ENCODE assay signal across 10 cellular contexts in genomic region chr5:2750026-2750757, GRCh38. TPM values are rescaled to one million over a fixed set of nuclear protein-coding genes. Genes with fewer than 3 reads are reported as not detected.
DNase-seq lines count a peak whose midpoint lies in the region; ATAC-seq and TF ChIP-seq lines count a peak whose summit lies in the region.
"Had no signal": no experiment of that assay in that cellular context is flagged by ENCODE, and none has a peak within 500 bp of the region (broad histone marks: within the 10 kb centered on the region; RNA-seq: fewer than 3 reads in every experiment).

No MANE protein-coding gene starts in this region.

- H3K9ac ChIP-seq in adipocyte (ENCODE audit: low read length) (peak overlapping the region; percentile 89), iPS-15b (ENCODE audit: low read depth, low read length) (peak overlapping the region; percentile 91)

- no peaks in the 10 kb centered on the region for H3K9me3 ChIP-seq in adipocyte (ENCODE audit: control insufficient read depth, low read length)
- no peaks in the 10 kb centered on the region for H3K9me3 ChIP-seq in iPS-15b (ENCODE audit: control insufficient read depth, insufficient read depth, low read length)
- H3K9me3 ChIP-seq in suprapubic skin = no peaks in the 10 kb centered on the region

- H3K27me3 ChIP-seq in adipocyte (replicated peaks; ENCODE audit: control insufficient read depth, insufficient read depth, low read length) (no peaks in the 10 kb centered on the region), iPS-15b (ENCODE audit: control insufficient read depth, insufficient read depth, low read length) (peaks cover 14% of the 10 kb centered on the region), suprapubic skin (peaks cover 40% of the 10 kb centered on the region)

- H3K36me3 Mint-ChIP-seq in activated T-cell treated with anti-CD3 and anti-CD28 coated beads, Interleukin-2, amount 50 U/mL, for 72 hours (ENCODE audit: insufficient read depth in 2 of 2) = peaks cover 3 to 6% of the 10 kb centered on the region in 2 donors
- H3K36me3 Mint-ChIP-seq in activated T-cell treated with anti-CD3 and anti-CD28 coated beads, Interleukin-2, amount 50 U/mL, for 4 hours (ENCODE audit: insufficient read depth) = no peaks in the 10 kb centered on the region
- H3K36me3 Mint-ChIP-seq in effector memory CD8-positive, alpha-beta T cell (ENCODE audit: insufficient read depth) = no peaks in the 10 kb centered on the region

- peaks cover 63% of the 10 kb centered on the region for H3K27me3 Mint-ChIP-seq in activated T-cell treated with anti-CD3 and anti-CD28 coated beads, Interleukin-2, amount 50 U/mL, for 72 hours (ENCODE audit: low read depth)
- peaks cover 55% of the 10 kb centered on the region for H3K27me3 Mint-ChIP-seq in activated T-cell treated with anti-CD3 and anti-CD28 coated beads, Interleukin-2, amount 50 U/mL, for 4 hours (ENCODE audit: low read depth)
- H3K27me3 Mint-ChIP-seq in effector memory CD8-positive, alpha-beta T cell = peaks cover 51 to 66% of the 10 kb centered on the region in 2 donors

- peaks cover 5% of the 10 kb centered on the region for H3K4me1 Mint-ChIP-seq in activated T-cell treated with anti-CD3 and anti-CD28 coated beads, Interleukin-2, amount 50 U/mL, for 72 hours (ENCODE audit: low read depth)
- H3K4me1 Mint-ChIP-seq in activated T-cell treated with anti-CD3 and anti-CD28 coated beads, Interleukin-2, amount 50 U/mL, for 4 hours (ENCODE audit: low read depth) = peaks cover 5% of the 10 kb centered on the region
- no peaks in the 10 kb centered on the region for H3K4me1 Mint-ChIP-seq in effector memory CD8-positive, alpha-beta T cell (ENCODE audit: low read depth in 2 of 2)

- peak overlapping the region; percentile 57 for H3K27ac Mint-ChIP-seq in activated T-cell treated with anti-CD3 and anti-CD28 coated beads, Interleukin-2, amount 50 U/mL, for 72 hours
- no peak overlapping the region for H3K27ac Mint-ChIP-seq in effector memory CD8-positive, alpha-beta T cell
- H3K27ac Mint-ChIP-seq: B cell, memory B cell had no signal

- peak overlapping the region; percentile 12 to 34 for H3K4me3 Mint-ChIP-seq in activated T-cell treated with anti-CD3 and anti-CD28 coated beads, Interleukin-2, amount 50 U/mL, for 72 hours
- H3K4me3 Mint-ChIP-seq in activated T-cell treated with anti-CD3 and anti-CD28 coated beads, Interleukin-2, amount 50 U/mL, for 4 hours = no peak overlapping the region
- H3K4me3 Mint-ChIP-seq in effector memory CD8-positive, alpha-beta T cell = no peak overlapping the region
- H3K4me3 Mint-ChIP-seq: B cell, memory B cell had no signal

- H3K36me3 ChIP-seq in adipocyte (ENCODE audit: control insufficient read depth, insufficient read depth, low read length, severe bottlenecking) = peaks cover 4% of the 10 kb centered on the region
- peaks cover 27% of the 10 kb centered on the region for H3K36me3 ChIP-seq in iPS-15b (ENCODE audit: control insufficient read depth, insufficient read depth, low read length)
- peaks cover 11% of the 10 kb centered on the region for H3K36me3 ChIP-seq in suprapubic skin

- peak overlapping the region; percentile 93 for H3K27ac ChIP-seq in suprapubic skin

- ATAC-seq in activated T-cell treated with anti-CD3 and anti-CD28 coated beads, Interleukin-2, amount 50 U/mL, for 72 hours (replicated peaks in 1 of 2) = no peak
- no peak for ATAC-seq in activated T-cell treated with anti-CD3 and anti-CD28 coated beads, Interleukin-2, amount 50 U/mL, for 4 hours
- ATAC-seq in effector memory CD8-positive, alpha-beta T cell (replicated peaks) = no peak

- H3K4me3 ChIP-seq in adipocyte (ENCODE audit: low read length) (peak overlapping the region; percentile 85), iPS-15b (ENCODE audit: low read depth, low read length) (peak overlapping the region; percentile 71), suprapubic skin (peak overlapping the region; percentile 83)

- no peak for DNase-seq in activated T-cell treated with anti-CD3 and anti-CD28 coated beads, Interleukin-2, amount 50 U/mL, for 72 hours
- no peak for DNase-seq in activated T-cell treated with anti-CD3 and anti-CD28 coated beads, Interleukin-2, amount 50 U/mL, for 4 hours
- DNase-seq in adipocyte (ENCODE audit: low read depth) = no peak
- DNase-seq in suprapubic skin (ENCODE audit: low spot score in 2 of 2) = no peak
- no peak for DNase-seq in effector memory CD8-positive, alpha-beta T cell
- DNase-seq in NCI-H2196 treated with DMSO at 0.1 percent for 48 hours (lab: John Stamatoyannopoulos, UW; ENCODE audit: unreplicated experiment) = no peak
- no peak for DNase-seq in amygdala (lab: John Stamatoyannopoulos, UW)

- TF ChIP-seq CTCF in suprapubic skin (IDR thresholded peaks at IDR 0.05) = no peak

- WGBS in suprapubic skin = 6% methylated on average over 55 of the region's 63 CpGs

- H3K9me3 Mint-ChIP-seq in activated T-cell treated with anti-CD3 and anti-CD28 coated beads, Interleukin-2, amount 50 U/mL, for 72 hours = no peaks in the 10 kb centered on the region
- peaks cover 3% of the 10 kb centered on the region for H3K9me3 Mint-ChIP-seq in activated T-cell treated with anti-CD3 and anti-CD28 coated beads, Interleukin-2, amount 50 U/mL, for 4 hours
- H3K9me3 Mint-ChIP-seq in effector memory CD8-positive, alpha-beta T cell = peaks cover 0 to 2% of the 10 kb centered on the region in 2 donors
- H3K9me3 Mint-ChIP-seq: memory B cell had no signal

- no peak for TF ChIP-seq EP300 in suprapubic skin (IDR thresholded peaks at IDR 0.05)

- TF ChIP-seq POLR2A in suprapubic skin (IDR thresholded peaks at IDR 0.05) = no peak

- H3K4me1 ChIP-seq in adipocyte (ENCODE audit: control insufficient read depth, insufficient read depth, low read length) (peaks cover 35% of the 10 kb centered on the region), iPS-15b (ENCODE audit: control insufficient read depth, insufficient read depth, low read length) (peaks cover 3% of the 10 kb centered on the region), suprapubic skin (peaks cover 63% of the 10 kb centered on the region)

RNA-seq across cellular contexts. Expression of gene IRX2, which starts 1.3 kb away (rescaled TPM):
- not detected for total RNA-seq in activated T-cell treated with anti-CD3 and anti-CD28 coated beads, Interleukin-2, amount 50 U/mL, for 72 hours
- under 1 TPM in 2 of 3 donors, not detected in 1; 0.13 to 0.14 TPM for total RNA-seq in activated T-cell treated with anti-CD3 and anti-CD28 coated beads, Interleukin-2, amount 50 U/mL, for 4 hours
- total RNA-seq in suprapubic skin = 10 to 100 TPM; 24.3 to 41.1 (median 32.7) TPM
- total RNA-seq: B cell had no signal

Comparison
In these comparisons a context has a peak if more than half of its experiments do, and no peak if none do; other contexts are left out.
1. H3K4me3 Mint-ChIP-seq: peak in activated T-cell treated with anti-CD3 and anti-CD28 coated beads, Interleukin-2, amount 50 U/mL, for 72 hours (2 of 2); none in activated T-cell treated with anti-CD3 and anti-CD28 coated beads, Interleukin-2, amount 50 U/mL, for 4 hours (single experiment) and effector memory CD8-positive, alpha-beta T cell (0 of 2).
2. RNA of gene IRX2, which starts 1.3 kb away (total RNA-seq): 24.3 to 41.1 TPM in suprapubic skin; 0.13 to 0.14 TPM in activated T-cell treated with anti-CD3 and anti-CD28 coated beads, Interleukin-2, amount 50 U/mL, for 4 hours and not detected in activated T-cell treated with anti-CD3 and anti-CD28 coated beads, Interleukin-2, amount 50 U/mL, for 72 hours; every median in the first group is over 10 times any median in the second.
3. Peak in every context shown above with its lines, with median percentiles within 50 percentile points of each other: H3K4me3 ChIP-seq.